ENCODE assay signal across 1 cellular context in the genomic region with DNA sequence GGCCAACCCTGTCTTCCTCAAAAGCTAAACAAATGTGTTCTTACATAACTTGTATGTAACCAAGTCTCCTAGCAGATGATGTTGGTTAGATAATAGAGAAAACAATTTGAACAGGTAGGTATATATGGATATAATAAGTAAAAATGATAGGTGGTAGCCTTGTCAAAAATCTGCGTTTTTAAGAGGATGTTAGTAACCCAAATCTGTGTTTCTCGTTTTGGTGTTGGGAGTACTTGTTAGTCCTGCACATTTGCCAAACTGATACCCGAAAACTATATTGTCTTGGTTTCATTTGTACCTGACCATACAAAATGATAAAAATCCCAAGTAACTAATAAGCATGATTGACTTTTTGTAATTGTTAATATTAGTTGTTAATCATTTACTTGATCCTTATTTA.
A peak's percentile ranks its signal among the peaks of the same experiment; 100 is the strongest.
TF ChIP-seq lines count a peak whose summit lies in the region.

No MANE protein-coding gene starts in this region.

TF ChIP-seq in A549, 52 proteins besides CTCF, POLR2A, EP300 and RAD21:
- TF ChIP-seq HOXA7 (CRISPR knock-in tag; IDR thresholded peaks at IDR 0.05) (0 out of 2 replicates have a peak, but pooled peaks have one; percentile 66), NR3C1 (IDR thresholded peaks at IDR 0.05) (no peak)
